In the genomic region with DNA sequence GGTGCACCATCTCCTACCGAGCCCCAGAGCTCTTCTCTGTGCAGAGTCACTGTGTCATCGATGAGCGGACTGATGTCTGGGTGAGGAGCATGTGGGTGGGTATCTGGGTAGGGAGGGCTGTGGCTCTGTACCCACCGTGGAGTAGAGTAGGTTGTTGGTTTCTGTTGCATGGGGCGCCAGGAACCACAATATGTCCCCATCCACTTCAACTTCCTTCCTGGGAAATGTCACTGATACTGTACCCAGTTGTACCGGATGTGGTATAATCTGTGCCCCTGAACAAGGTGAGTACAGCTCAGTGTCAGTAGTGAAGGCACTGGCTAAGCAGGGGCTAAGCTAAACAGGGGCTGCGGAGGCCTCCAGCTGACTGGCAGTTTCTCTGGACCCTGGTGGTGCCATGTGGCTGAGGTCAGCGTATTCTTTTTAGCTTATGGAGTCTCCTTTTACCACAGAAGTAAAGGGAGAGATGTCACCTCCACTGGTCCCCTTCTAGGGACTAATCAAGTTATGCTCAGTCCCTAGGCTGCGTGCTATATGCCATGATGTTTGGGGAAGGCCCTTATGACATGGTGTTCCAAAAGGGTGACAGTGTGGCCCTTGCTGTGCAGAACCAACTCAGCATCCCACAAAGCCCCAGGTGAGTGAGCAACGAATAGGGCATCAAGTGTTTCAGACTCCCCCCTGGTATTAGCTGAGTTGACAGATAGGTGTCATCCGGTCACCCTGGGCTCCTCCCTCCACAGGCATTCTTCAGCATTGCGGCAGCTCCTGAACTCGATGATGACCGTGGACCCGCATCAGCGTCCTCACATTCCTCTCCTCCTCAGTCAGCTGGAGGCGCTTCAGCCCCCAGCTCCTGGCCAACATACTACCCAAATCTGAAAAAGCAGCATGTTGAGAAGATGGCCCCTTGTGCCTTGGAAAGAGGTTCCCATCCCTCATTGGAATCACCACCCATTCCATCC, we compare ENCODE assay signal across 9 cellular contexts. TPM values are rescaled to one million over a fixed set of nuclear protein-coding genes. Genes with fewer than 3 reads are reported as not detected.
DNase-seq lines count a peak whose midpoint lies in the region; ATAC-seq lines count a peak whose summit lies in the region.
"Had no signal": no experiment of that assay in that cellular context is flagged by ENCODE, and none has a peak within 500 bp of the region (broad histone marks: within the 10 kb centered on the region; RNA-seq: fewer than 3 reads in every experiment).

No MANE protein-coding gene starts in this region.

- peak; percentile 38 for DNase-seq in activated CD4-positive, CD25-positive, alpha-beta regulatory T cell treated with anti-CD3 and anti-CD28 coated beads, Interleukin-2, amount 50 U/mL, for 72 hours
- peak; percentile 61 to 63 for DNase-seq in stimulated activated CD4-positive, alpha-beta T cell treated with anti-CD3 and anti-CD28 coated beads, Interleukin-2, amount 100 ng/mL, for 24 hours
- DNase-seq in AG08395 (ENCODE audit: low spot score), result no peak
- no peak for DNase-seq in cardiac septum (ENCODE audit: low spot score)
- DNase-seq in NCI-H1436 (lab: John Stamatoyannopoulos, UW), result no peak

- H3K9ac ChIP-seq in endocrine pancreas (ENCODE audit: control insufficient read depth, insufficient read depth, low read length), result peak overlapping the region; percentile 65

- no peaks in the 10 kb centered on the region for H3K27me3 ChIP-seq in endocrine pancreas (ENCODE audit: control insufficient read depth, insufficient read depth, low read length)

- no peaks in the 10 kb centered on the region for H3K36me3 ChIP-seq in endocrine pancreas (ENCODE audit: control insufficient read depth, insufficient read depth, low read length)

- intact Hi-C loops in cardiac septum (cut with DNase I), result loop anchor here (5.0 kb wide), 1 partner anchor 44 kb away; no protein-coding TSS in a partner anchor

- peaks cover 33% of the 10 kb centered on the region for H3K4me1 ChIP-seq in endocrine pancreas (ENCODE audit: control insufficient read depth, insufficient read depth, low read length)

- H3K4me3 ChIP-seq in endocrine pancreas (ENCODE audit: control insufficient read depth, insufficient read depth, low read length), result no peak overlapping the region

- H3K9me3 ChIP-seq in endocrine pancreas (ENCODE audit: control insufficient read depth, low read length), result no peaks in the 10 kb centered on the region

- ATAC-seq in GM18511 (IDR thresholded peaks at IDR 0.05; ENCODE audit: unreplicated experiment) (peak; percentile 15), GM19395 (IDR thresholded peaks at IDR 0.05; ENCODE audit: unreplicated experiment) (no peak)

RNA-seq across cellular contexts. Expression of gene STK16, which starts 2.7 kb away (rescaled TPM):
- 16.3 TPM for total RNA-seq in cardiac septum

RNA-seq across cellular contexts. Expression of gene GLB1L, which starts 2.7 kb away (rescaled TPM):
- total RNA-seq in cardiac septum, result 2.0 TPM

RNA-seq across cellular contexts. Expression of gene TUBA4B, which starts 5.1 kb away (rescaled TPM):
- total RNA-seq in cardiac septum, result not detected
- total RNA-seq: left colon had no signal

RNA-seq across cellular contexts. Expression of gene TUBA4A, which starts 5.8 kb away (rescaled TPM):
- total RNA-seq in cardiac septum, result 164 TPM

RNA-seq across cellular contexts. Expression of gene ANKZF1, which starts 18.4 kb away (rescaled TPM):
- 22.4 TPM for total RNA-seq in cardiac septum

Comparison
In these comparisons a context has a peak if more than half of its experiments do, and no peak if none do; other contexts are left out.
1. DNase-seq: peak in activated CD4-positive, CD25-positive, alpha-beta regulatory T cell treated with anti-CD3 and anti-CD28 coated beads, Interleukin-2, amount 50 U/mL, for 72 hours (single experiment) and stimulated activated CD4-positive, alpha-beta T cell treated with anti-CD3 and anti-CD28 coated beads, Interleukin-2, amount 100 ng/mL, for 24 hours (2 of 2); none in AG08395 (single experiment), cardiac septum (single experiment) and NCI-H1436 (single experiment).